12 cellular contexts compared by ENCODE assay signal in the genomic region with DNA sequence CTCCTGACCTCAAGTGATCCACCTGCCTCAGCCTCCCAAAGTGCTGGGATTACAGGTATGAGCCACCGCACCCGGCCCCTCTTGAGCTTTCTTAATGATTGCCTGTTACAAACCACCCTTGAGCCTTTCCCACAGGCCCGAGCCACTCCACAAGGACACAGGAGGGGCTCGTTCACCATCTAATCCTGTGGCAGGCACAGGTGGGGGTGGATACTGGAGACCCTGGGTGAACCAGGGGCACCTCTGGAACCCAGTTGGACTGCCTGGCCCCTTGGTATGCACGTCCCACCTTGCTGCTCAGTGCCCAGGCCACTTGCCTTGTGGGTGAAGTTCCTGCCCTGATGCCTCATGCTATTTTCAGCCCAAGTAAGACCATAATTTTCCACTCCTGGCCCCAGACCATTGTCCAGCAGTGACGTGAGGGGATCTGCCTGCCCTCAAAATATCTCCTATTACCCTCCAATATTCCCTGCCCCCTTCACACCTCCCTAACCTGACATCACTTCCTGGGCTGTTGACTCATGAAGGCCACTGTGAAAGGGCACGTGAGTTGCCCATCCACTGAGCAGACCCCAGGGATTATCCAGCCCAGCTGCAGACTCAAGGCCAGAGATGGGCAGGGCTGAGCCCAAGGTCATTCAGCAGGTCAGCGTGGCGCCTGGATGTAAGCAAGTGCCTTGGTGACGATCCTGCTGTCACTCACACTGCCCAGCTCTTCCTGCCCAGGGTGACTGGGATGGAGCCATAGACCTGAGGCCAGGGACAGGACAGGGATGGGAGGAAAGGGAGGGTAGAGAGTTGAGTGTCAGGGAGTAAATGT. TPM values are rescaled to one million over a fixed set of nuclear protein-coding genes. Genes with fewer than 3 reads are reported as not detected.
DNase-seq lines count a peak whose midpoint lies in the region; ATAC-seq, FAIRE-seq and TF ChIP-seq lines count a peak whose summit lies in the region.
"Had no signal": no experiment of that assay in that cellular context is flagged by ENCODE, and none has a peak within 500 bp of the region (broad histone marks: within the 10 kb centered on the region; RNA-seq: fewer than 3 reads in every experiment).

No MANE protein-coding gene starts in this region.

- H3K36me3 ChIP-seq in bronchial epithelial cell (ENCODE audit: control insufficient read depth, insufficient read depth, low read length) (peaks cover 24% of the 10 kb centered on the region), left ventricle myocardium inferior (peaks cover 8% of the 10 kb centered on the region), skeletal muscle tissue (ENCODE audit: control insufficient read depth in 3 of 3, insufficient read depth in 3 of 3, low read length in 3 of 3) (peaks cover 6 to 15% (median 13%) of the 10 kb centered on the region in 3 donors)

- no peak for ATAC-seq in GM21528 (IDR thresholded peaks at IDR 0.05; ENCODE audit: low FRiP score, unreplicated experiment)
- no peak for ATAC-seq in GM19455 (IDR thresholded peaks at IDR 0.05; ENCODE audit: unreplicated experiment)
- ATAC-seq: CD8-positive, alpha-beta T cell had no signal

- H3K4me3 ChIP-seq in bronchial epithelial cell (ENCODE audit: low read depth, low read length) (no peak overlapping the region), left ventricle myocardium inferior (no peak overlapping the region), skeletal muscle tissue (ENCODE audit: low read length in 3 of 3) (peak overlapping the region in 2 of 3 donors; percentile 6 to 60)

- FAIRE-seq in bronchial epithelial cell (lab: Jason Lieb, UNC): peak; percentile 7
- FAIRE-seq: small intestine had no signal

- DNase-seq in HT1080 (ENCODE audit: low read depth) (peak; percentile 63), bronchial epithelial cell (ENCODE audit: low read depth) (no peak), left ventricle myocardium inferior (no peak), NAMALWA (ENCODE audit: low spot score) (no peak), NCI-H1105 (lab: John Stamatoyannopoulos, UW) (no peak)
- DNase-seq: activated B cell treated with CpG ODN at 0.5 μM for 24 hours; CD8-positive, alpha-beta T cell had no signal

- peak overlapping the region; percentile 86 for H3K27ac ChIP-seq in left ventricle myocardium inferior (replicated peaks)
- peak overlapping the region; percentile 96 for H3K27ac ChIP-seq in skeletal muscle tissue (ENCODE audit: low read depth, low read length)

- no peaks in the 10 kb centered on the region for H3K27me3 ChIP-seq in bronchial epithelial cell (ENCODE audit: control insufficient read depth, insufficient read depth, low read length)
- no peaks in the 10 kb centered on the region for H3K27me3 ChIP-seq in left ventricle myocardium inferior (ENCODE audit: low read depth)
- H3K27me3 ChIP-seq in skeletal muscle tissue (ENCODE audit: control insufficient read depth in 3 of 3, insufficient read depth in 3 of 3, low read length in 3 of 3): no peaks in the 10 kb centered on the region

- no peak for TF ChIP-seq CTCF in bronchial epithelial cell (IDR thresholded peaks at IDR 0.05; ENCODE audit: insufficient read depth, low read length, severe bottlenecking)
- no peak for TF ChIP-seq CTCF in left ventricle myocardium inferior (IDR thresholded peaks at IDR 0.05; ENCODE audit: borderline replicate concordance)

- intact Hi-C loops in left ventricle myocardium inferior (cut with micrococcal nuclease): no loop called here

- peaks cover 98% of the 10 kb centered on the region for H3K4me1 ChIP-seq in left ventricle myocardium inferior
- peaks cover 82 to 98% (median 97%) of the 10 kb centered on the region in 3 donors for H3K4me1 ChIP-seq in skeletal muscle tissue (ENCODE audit: control insufficient read depth in 3 of 3, insufficient read depth in 3 of 3, low read length in 3 of 3)

- H3K9me3 ChIP-seq in left ventricle myocardium inferior (replicated peaks) (no peaks in the 10 kb centered on the region), skeletal muscle tissue (ENCODE audit: control insufficient read depth in 3 of 3, low read length in 3 of 3) (no peaks in the 10 kb centered on the region)

- peak overlapping the region; percentile 68 to 81 (median 72) for H3K9ac ChIP-seq in skeletal muscle tissue (ENCODE audit: low read depth in 1 of 3, low read length in 3 of 3)

RNA-seq across cellular contexts. Expression of a gene that starts 19.6 kb away (rescaled TPM):
- total RNA-seq in HT1080 (2014; rRNA removed; shearing (Covaris generic)): 0.05 TPM in 1 of 2 replicates, not detected in the other
- not detected in 2 replicates for polyA plus RNA-seq in HT1080 (2015; cell fraction: cytosol; rRNA removed)
- polyA plus RNA-seq in HT1080 (2015; cell fraction: nucleus; rRNA removed): 0.07 TPM in 2 replicates
- total RNA-seq in bronchial epithelial cell (9.0 and 13.7 TPM in 2 replicates), left ventricle myocardium inferior (19.8 TPM), skeletal muscle tissue (1.0 TPM)
- total RNA-seq: CD8-positive, alpha-beta T cell; temporal lobe had no signal

RNA-seq across cellular contexts. Expression of a gene that starts 34.5 kb away (rescaled TPM):
- total RNA-seq in HT1080 (2014; rRNA removed; shearing (Covaris generic)): 0.33 TPM in 1 of 2 replicates, not detected in the other
- polyA plus RNA-seq in HT1080 (2015; cell fraction: cytosol; rRNA removed): 0.94 and 1.4 TPM in 2 replicates
- polyA plus RNA-seq in HT1080 (2015; cell fraction: nucleus; rRNA removed): 0.26 and 1.6 TPM in 2 replicates
- total RNA-seq in bronchial epithelial cell (0.26 TPM in 1 of 2 replicates, not detected in the other), left ventricle myocardium inferior (2.2 TPM), skeletal muscle tissue (2.1 TPM)
- total RNA-seq: CD8-positive, alpha-beta T cell had no signal

Comparison
In these comparisons a context has a peak if more than half of its experiments do, and no peak if none do; other contexts are left out.
1. H3K4me3 ChIP-seq: peak in skeletal muscle tissue (2 of 3); none in bronchial epithelial cell (single experiment) and left ventricle myocardium inferior (single experiment).